2 cellular contexts compared by ENCODE assay signal in genomic region chr6:677919-678318, GRCh38.
TF ChIP-seq lines count a peak whose summit lies in the region.

No MANE protein-coding gene starts in this region.

TF ChIP-seq in GM23338, 12 proteins besides CTCF, POLR2A, EP300 and RAD21:
- no peak for TF ChIP-seq POLR2AphosphoS5 (IDR thresholded peaks at IDR 0.05; ENCODE audit: low read depth)
- no peak for TF ChIP-seq EZH2phosphoT487 (IDR thresholded peaks at IDR 0.05; ENCODE audit: unreplicated experiment)
- TF ChIP-seq ZNF114 (CRISPR knock-in tag; IDR thresholded peaks at IDR 0.05) = no peak

TF ChIP-seq in H1, 55 proteins besides CTCF, POLR2A, EP300 and RAD21:
- no peak for TF ChIP-seq RXRA (IDR thresholded peaks at IDR 0.05; ENCODE audit: insufficient read depth, low read depth, low read length)
- TF ChIP-seq EZH2 (IDR thresholded peaks at IDR 0.05; ENCODE audit: low read depth, low read length, severe bottlenecking) = no peak
- TF ChIP-seq PHF8 (conservative IDR thresholded peaks at IDR 0.05; ENCODE audit: low read depth, low read length) = no peak
- no peak for TF ChIP-seq POU5F1 (IDR thresholded peaks at IDR 0.05; ENCODE audit: low read depth, low read length)
- TF ChIP-seq ATF3 (IDR thresholded peaks at IDR 0.05; ENCODE audit: insufficient read depth, low read depth, low read length) = no peak
- no peak for TF ChIP-seq JUND (IDR thresholded peaks at IDR 0.05; ENCODE audit: low read length)
- TF ChIP-seq POLR2AphosphoS5 (IDR thresholded peaks at IDR 0.05; ENCODE audit: low read depth, low read length) = no peak
- TF ChIP-seq GABPA (IDR thresholded peaks at IDR 0.05; ENCODE audit: borderline replicate concordance, insufficient read depth, low read length) = no peak
- no peak for TF ChIP-seq KDM5A (IDR thresholded peaks at IDR 0.05; ENCODE audit: low read length)
- TF ChIP-seq SRF (IDR thresholded peaks at IDR 0.05; ENCODE audit: low read depth, low read length) = no peak
- no peak for TF ChIP-seq EGR1 (IDR thresholded peaks at IDR 0.05; ENCODE audit: borderline replicate concordance, low read depth, low read length)
- TF ChIP-seq, protein P1, sequence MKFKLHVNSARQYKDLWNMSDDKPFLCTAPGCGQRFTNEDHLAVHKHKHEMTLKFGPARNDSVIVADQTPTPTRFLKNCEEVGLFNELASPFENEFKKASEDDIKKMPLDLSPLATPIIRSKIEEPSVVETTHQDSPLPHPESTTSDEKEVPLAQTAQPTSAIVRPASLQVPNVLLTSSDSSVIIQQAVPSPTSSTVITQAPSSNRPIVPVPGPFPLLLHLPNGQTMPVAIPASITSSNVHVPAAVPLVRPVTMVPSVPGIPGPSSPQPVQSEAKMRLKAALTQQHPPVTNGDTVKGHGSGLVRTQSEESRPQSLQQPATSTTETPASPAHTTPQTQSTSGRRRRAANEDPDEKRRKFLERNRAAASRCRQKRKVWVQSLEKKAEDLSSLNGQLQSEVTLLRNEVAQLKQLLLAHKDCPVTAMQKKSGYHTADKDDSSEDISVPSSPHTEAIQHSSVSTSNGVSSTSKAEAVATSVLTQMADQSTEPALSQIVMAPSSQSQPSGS (IDR thresholded peaks at IDR 0.05; ENCODE audit: low read length) = no peak
TF ChIP-seq in H1: peak in this region for 0.
